ENCODE assay signal across 1 cellular context in the genomic region with DNA sequence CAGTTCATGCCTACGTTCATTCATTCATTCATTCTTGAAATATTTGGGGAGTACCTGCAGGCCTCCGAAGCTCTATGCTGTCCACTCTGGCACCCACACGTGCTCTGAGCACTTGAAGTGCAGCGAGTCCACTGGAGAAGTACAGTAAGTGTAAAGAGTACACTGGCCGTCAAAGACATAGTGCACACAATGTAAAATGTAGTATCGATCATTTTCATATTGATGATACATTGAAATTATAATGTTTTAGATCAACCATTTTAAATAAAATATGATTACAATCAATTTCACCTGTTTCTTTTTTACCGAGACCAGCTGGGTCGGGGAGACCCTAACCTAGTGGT.
TF ChIP-seq lines count a peak whose summit lies in the region.

No MANE protein-coding gene starts in this region.

TF ChIP-seq in HCT116, 20 proteins besides CTCF, POLR2A, EP300 and RAD21 (continued from another document):
- TF ChIP-seq, protein P1, sequence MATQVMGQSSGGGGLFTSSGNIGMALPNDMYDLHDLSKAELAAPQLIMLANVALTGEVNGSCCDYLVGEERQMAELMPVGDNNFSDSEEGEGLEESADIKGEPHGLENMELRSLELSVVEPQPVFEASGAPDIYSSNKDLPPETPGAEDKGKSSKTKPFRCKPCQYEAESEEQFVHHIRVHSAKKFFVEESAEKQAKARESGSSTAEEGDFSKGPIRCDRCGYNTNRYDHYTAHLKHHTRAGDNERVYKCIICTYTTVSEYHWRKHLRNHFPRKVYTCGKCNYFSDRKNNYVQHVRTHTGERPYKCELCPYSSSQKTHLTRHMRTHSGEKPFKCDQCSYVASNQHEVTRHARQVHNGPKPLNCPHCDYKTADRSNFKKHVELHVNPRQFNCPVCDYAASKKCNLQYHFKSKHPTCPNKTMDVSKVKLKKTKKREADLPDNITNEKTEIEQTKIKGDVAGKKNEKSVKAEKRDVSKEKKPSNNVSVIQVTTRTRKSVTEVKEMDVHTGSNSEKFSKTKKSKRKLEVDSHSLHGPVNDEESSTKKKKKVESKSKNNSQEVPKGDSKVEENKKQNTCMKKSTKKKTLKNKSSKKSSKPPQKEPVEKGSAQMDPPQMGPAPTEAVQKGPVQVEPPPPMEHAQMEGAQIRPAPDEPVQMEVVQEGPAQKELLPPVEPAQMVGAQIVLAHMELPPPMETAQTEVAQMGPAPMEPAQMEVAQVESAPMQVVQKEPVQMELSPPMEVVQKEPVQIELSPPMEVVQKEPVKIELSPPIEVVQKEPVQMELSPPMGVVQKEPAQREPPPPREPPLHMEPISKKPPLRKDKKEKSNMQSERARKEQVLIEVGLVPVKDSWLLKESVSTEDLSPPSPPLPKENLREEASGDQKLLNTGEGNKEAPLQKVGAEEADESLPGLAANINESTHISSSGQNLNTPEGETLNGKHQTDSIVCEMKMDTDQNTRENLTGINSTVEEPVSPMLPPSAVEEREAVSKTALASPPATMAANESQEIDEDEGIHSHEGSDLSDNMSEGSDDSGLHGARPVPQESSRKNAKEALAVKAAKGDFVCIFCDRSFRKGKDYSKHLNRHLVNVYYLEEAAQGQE (IDR thresholded peaks at IDR 0.05; ENCODE audit: low read depth), result no peak
- TF ChIP-seq, protein P2, sequence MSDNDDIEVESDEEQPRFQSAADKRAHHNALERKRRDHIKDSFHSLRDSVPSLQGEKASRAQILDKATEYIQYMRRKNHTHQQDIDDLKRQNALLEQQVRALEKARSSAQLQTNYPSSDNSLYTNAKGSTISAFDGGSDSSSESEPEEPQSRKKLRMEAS (IDR thresholded peaks at IDR 0.05), result no peak; the same call in 1 of the 2 replicates
- TF ChIP-seq ZNF274 (IDR thresholded peaks at IDR 0.05; ENCODE audit: low read depth, low read length), result no peak
- TF ChIP-seq ZFX (IDR thresholded peaks at IDR 0.05), result no peak
- TF ChIP-seq SIN3A (IDR thresholded peaks at IDR 0.05; ENCODE audit: low read depth), result no peak
- TF ChIP-seq POLR2AphosphoS5 (IDR thresholded peaks at IDR 0.05; ENCODE audit: low read depth, low read length), result no peak
- no peak for TF ChIP-seq SRF (IDR thresholded peaks at IDR 0.05; ENCODE audit: low read depth)
